ENCODE assay signal across 22 cellular contexts in the genomic region with DNA sequence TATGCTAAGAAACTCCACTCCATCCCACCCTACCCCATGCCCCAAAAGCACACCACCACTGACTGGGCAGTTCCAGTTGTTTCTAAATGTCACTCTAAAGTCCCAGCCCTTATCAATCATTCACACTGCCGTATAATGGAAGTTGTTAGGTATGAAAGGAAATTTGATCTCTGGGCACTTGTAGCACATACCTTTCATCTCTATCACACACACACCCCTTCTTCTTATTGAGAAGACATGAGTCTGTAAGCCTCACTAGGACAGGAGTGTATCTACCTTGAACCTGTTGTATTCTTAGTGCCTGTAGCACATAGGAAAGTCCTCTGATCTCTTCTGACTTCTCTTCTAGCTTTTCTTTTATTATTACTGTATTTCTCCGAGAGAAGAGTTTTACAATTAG. TPM values are rescaled to one million over a fixed set of nuclear protein-coding genes. Genes with fewer than 3 reads are reported as not detected.
DNase-seq lines count a peak whose midpoint lies in the region; ATAC-seq, FAIRE-seq and TF ChIP-seq lines count a peak whose summit lies in the region.
"Had no signal": no experiment of that assay in that cellular context is flagged by ENCODE, and none has a peak within 500 bp of the region (broad histone marks: within the 10 kb centered on the region; RNA-seq: fewer than 3 reads in every experiment).

No MANE protein-coding gene starts in this region.

- FAIRE-seq in bronchial epithelial cell (lab: Jason Lieb, UNC): no peak
- FAIRE-seq: GM12891, GM18507, H1 had no signal

- peaks cover 29% of the 10 kb centered on the region for H3K4me1 Mint-ChIP-seq in nephron progenitor cell
- peaks cover 7% of the 10 kb centered on the region for H3K4me1 Mint-ChIP-seq in stimulated activated naive CD8-positive, alpha-beta T cell treated with anti-CD3 and anti-CD28 coated beads, Interleukin-15, amount 100 ng/mL, for 72 hours
- H3K4me1 Mint-ChIP-seq: CD4-positive, alpha-beta memory T cell had no signal

- TF ChIP-seq RAD21 in HCT116 (IDR thresholded peaks at IDR 0.05; ENCODE audit: low read depth): no peak

- peak overlapping the region; percentile 58 for H3K27ac Mint-ChIP-seq in nephron progenitor cell
- H3K27ac Mint-ChIP-seq in stimulated activated naive CD8-positive, alpha-beta T cell treated with anti-CD3 and anti-CD28 coated beads, Interleukin-15, amount 100 ng/mL, for 72 hours: peak overlapping the region in 1 of 2 donors; percentile 26
- H3K27ac Mint-ChIP-seq: CD4-positive, alpha-beta memory T cell; HFFc6 had no signal

- no peaks in the 10 kb centered on the region for H3K9me3 ChIP-seq in HCT116 (ENCODE audit: control insufficient read depth in 1 of 2, insufficient read depth in 1 of 2, low read depth in 1 of 2, low read length in 2 of 2)
- H3K9me3 ChIP-seq in HEK293 (ENCODE audit: control insufficient read depth, insufficient read depth, low read depth, low read length): no peaks in the 10 kb centered on the region
- no peaks in the 10 kb centered on the region for H3K9me3 ChIP-seq in MG63

- no peak overlapping the region for H2AFZ ChIP-seq in HCT116 (ENCODE audit: low read depth, low read length, poor library complexity, severe bottlenecking)
- H2AFZ ChIP-seq: GM23248 had no signal

- no peak for TF ChIP-seq POLR2A in HCT116 (IDR thresholded peaks at IDR 0.05; ENCODE audit: borderline replicate concordance, extremely low read depth, insufficient read depth, insufficient read length)

- H3K27me3 ChIP-seq in HCT116 (ENCODE audit: insufficient read depth, low read length) (no peaks in the 10 kb centered on the region), bronchial epithelial cell (ENCODE audit: control insufficient read depth, insufficient read depth, low read length) (no peaks in the 10 kb centered on the region), MG63 (no peaks in the 10 kb centered on the region)

- no TSS peak for BruUV-seq in HCT116 (replicated peaks; lab: Mats Ljungman, UMichigan)

- H3K79me2 ChIP-seq in HCT116 (ENCODE audit: insufficient read depth, low read length): no peaks in the 10 kb centered on the region

- H3K4me3 ChIP-seq in HCT116 (replicated peaks in 1 of 2; ENCODE audit: low read depth in 1 of 2, low read length in 2 of 2) (no peak overlapping the region), HEK293 (ENCODE audit: low read depth, low read length) (no peak overlapping the region), bronchial epithelial cell (ENCODE audit: low read depth, low read length) (no peak overlapping the region), MG63 (no peak overlapping the region)
- H3K4me3 ChIP-seq: GM23248 had no signal

- H3K36me3 ChIP-seq in HCT116 (ENCODE audit: control insufficient read depth in 1 of 2, insufficient read depth in 2 of 2, low read length in 2 of 2) (no peaks in the 10 kb centered on the region), HEK293 (ENCODE audit: control insufficient read depth in 2 of 2, insufficient read depth in 1 of 2, low read length in 2 of 2) (peaks cover 4 to 65% of the 10 kb centered on the region in 2 experiments), bronchial epithelial cell (ENCODE audit: control insufficient read depth, insufficient read depth, low read length) (peaks cover 3% of the 10 kb centered on the region), MG63 (no peaks in the 10 kb centered on the region)

- TF ChIP-seq CTCF in HCT116 (IDR thresholded peaks at IDR 0.05 in 2 of 3, conservative IDR thresholded peaks at IDR 0.05 in 1 of 3; ENCODE audit: borderline replicate concordance in 1 of 3, insufficient read depth in 1 of 3, low read depth in 2 of 3, low read length in 2 of 3) (no peak), HEK293 (tag by site-specific recombination; IDR thresholded peaks at IDR 0.05) (no peak), bronchial epithelial cell (IDR thresholded peaks at IDR 0.05; ENCODE audit: insufficient read depth, low read length, severe bottlenecking) (no peak), nephron progenitor cell (IDR thresholded peaks at IDR 0.05) (no peak)

- no peaks in the 10 kb centered on the region for H3K27me3 Mint-ChIP-seq in nephron progenitor cell (ENCODE audit: low read depth, poor library complexity)
- no peaks in the 10 kb centered on the region for H3K27me3 Mint-ChIP-seq in stimulated activated naive CD8-positive, alpha-beta T cell treated with anti-CD3 and anti-CD28 coated beads, Interleukin-15, amount 100 ng/mL, for 72 hours
- H3K27me3 Mint-ChIP-seq: CD4-positive, alpha-beta memory T cell had no signal

- POLR2A ChIA-PET in HCT116 (lab: Charles Lee) (no interaction called here), HEK293 (lab: Yijun Ruan, JAX) (no interaction called here)

- H3K9ac ChIP-seq in HCT116 (ENCODE audit: low read length): no peak overlapping the region
- H3K9ac ChIP-seq: GM23248 had no signal

- no peak overlapping the region for H3K27ac ChIP-seq in HCT116 (ENCODE audit: low read depth, low read length)
- H3K27ac ChIP-seq in HEK293 (ENCODE audit: extremely low read depth, low read depth, low read length): no peak overlapping the region
- H3K27ac ChIP-seq: GM23248 had no signal

- no peak overlapping the region for H3K4me3 Mint-ChIP-seq in nephron progenitor cell
- no peak overlapping the region for H3K4me3 Mint-ChIP-seq in stimulated activated naive CD8-positive, alpha-beta T cell treated with anti-CD3 and anti-CD28 coated beads, Interleukin-15, amount 100 ng/mL, for 72 hours
- H3K4me3 Mint-ChIP-seq: HFFc6 had no signal

- H3K4me2 ChIP-seq in HCT116 (ENCODE audit: low read length): no peak overlapping the region

- DNase-seq in HCT116 (ENCODE audit: low read depth, low spot score): no peak
- DNase-seq in bronchial epithelial cell (ENCODE audit: low read depth): peak; percentile 30
- no peak for DNase-seq in nephron progenitor cell
- DNase-seq in MG63: no peak
- DNase-seq in stimulated activated naive CD8-positive, alpha-beta T cell treated with anti-CD3 and anti-CD28 coated beads, Interleukin-15, amount 100 ng/mL, for 72 hours: no peak
- no peak for DNase-seq in left colon
- DNase-seq: C1 segment of cervical spinal cord; Calu3; CD4-positive, alpha-beta memory T cell; COR-L47; DMS53; DMS79 treated with DMSO at 0.1 percent for 48 hours; GF-D8; GM23248; H7; HCEC 1CT; HFFc6 had no signal

- peaks cover 0 to 6% of the 10 kb centered on the region in 2 experiments; a peak in 1 of 4 replicates for H3K4me1 ChIP-seq in HCT116 (ENCODE audit: control insufficient read depth in 1 of 2, insufficient read depth in 2 of 2, low read length in 2 of 2)
- no peaks in the 10 kb centered on the region for H3K4me1 ChIP-seq in HEK293 (ENCODE audit: control insufficient read depth, insufficient read depth, low read length)

- H3K9me2 ChIP-seq in HCT116 (ENCODE audit: insufficient read depth): no peaks in the 10 kb centered on the region

- no peaks in the 10 kb centered on the region for H4K20me1 ChIP-seq in HCT116 (ENCODE audit: insufficient read depth)

- 0 out of 2 replicates have a peak, but pooled peaks have one; percentile 40 for ATAC-seq in HCT116
- ATAC-seq in stimulated activated naive CD8-positive, alpha-beta T cell treated with anti-CD3 and anti-CD28 coated beads, Interleukin-15, amount 100 ng/mL, for 72 hours: no peak
- no peak for ATAC-seq in left colon

- RAD21 ChIA-PET in HCT116 (lab: Charles Lee; ENCODE audit: low non-redundant PET in 1 of 2, low total read pairs in 2 of 2, uncharacterized antibody in 2 of 2, unreplicated experiment in 2 of 2): no interaction called here

- CTCF ChIA-PET in HCT116 (lab: Charles Lee): no interaction called here
- CTCF ChIA-PET in HEK293 (lab: Yijun Ruan, JAX): interaction anchor here (0.6 kb wide), 1 partner anchor 838 kb away, joined by 3 read pairs; no protein-coding TSS in a partner anchor

- peaks cover 4% of the 10 kb centered on the region for H3K9me3 Mint-ChIP-seq in nephron progenitor cell
- no peaks in the 10 kb centered on the region for H3K9me3 Mint-ChIP-seq in stimulated activated naive CD8-positive, alpha-beta T cell treated with anti-CD3 and anti-CD28 coated beads, Interleukin-15, amount 100 ng/mL, for 72 hours
- H3K9me3 Mint-ChIP-seq: CD4-positive, alpha-beta memory T cell; HFFc6 had no signal

- peaks cover 33% of the 10 kb centered on the region for H3K36me3 Mint-ChIP-seq in nephron progenitor cell (ENCODE audit: low read depth)

- intact Hi-C loops in HCT116 (cut with micrococcal nuclease) (no loop called here), left colon (cut with DNase I, micrococcal nuclease) (no loop called here)

TF ChIP-seq in HCT116, 20 proteins besides CTCF, POLR2A, EP300 and RAD21 (continues in another document):
- no peak for TF ChIP-seq FOSL1 (IDR thresholded peaks at IDR 0.05; ENCODE audit: low read depth)
- TF ChIP-seq POLR2AphosphoS5 (IDR thresholded peaks at IDR 0.05; ENCODE audit: low read depth, low read length): no peak
- TF ChIP-seq EZH2phosphoT487 (IDR thresholded peaks at IDR 0.05; ENCODE audit: borderline replicate concordance): no peak
- no peak for TF ChIP-seq TCF7L2 (IDR thresholded peaks at IDR 0.05; ENCODE audit: borderline replicate concordance, extremely low read depth, insufficient read depth, insufficient read length)
- TF ChIP-seq CEBPB (IDR thresholded peaks at IDR 0.05; ENCODE audit: low read depth): no peak
- TF ChIP-seq SIN3A (IDR thresholded peaks at IDR 0.05; ENCODE audit: low read depth): no peak
- TF ChIP-seq JUND (IDR thresholded peaks at IDR 0.05): no peak
- no peak for TF ChIP-seq ZNF274 (IDR thresholded peaks at IDR 0.05; ENCODE audit: low read depth, low read length)

TF ChIP-seq in HEK293, 187 proteins besides CTCF, POLR2A, EP300 and RAD21:
- TF ChIP-seq ZNF394 (tag by site-specific recombination; IDR thresholded peaks at IDR 0.05; ENCODE audit: borderline replicate concordance) (no peak), ZNF548 (tag by site-specific recombination; IDR thresholded peaks at IDR 0.05) (no peak), ZNF558 (tag by site-specific recombination; IDR thresholded peaks at IDR 0.05) (peak; percentile 96)
TF ChIP-seq in HEK293: peak in this region for 1.

RNA-seq across cellular contexts. Expression of a gene that starts 22.3 kb away (rescaled TPM):
- total RNA-seq in HCT116 (2021; ENCODE audit: unreplicated experiment) (220 TPM), bronchial epithelial cell (78.1 and 96.9 TPM in 2 replicates), left colon (10 to 100 TPM; 92.4 to 95.8 TPM)
- 101 and 124 TPM in 2 replicates for polyA plus RNA-seq in HCT116 (2012)
- total RNA-seq in MG63 (2014; rRNA removed; shearing (Covaris generic); ENCODE audit: low replicate concordance): 241 and 253 TPM in 2 replicates

RNA-seq across cellular contexts. Expression of a gene that starts 27.3 kb away (rescaled TPM):
- total RNA-seq in HCT116 (2021; ENCODE audit: unreplicated experiment): 0.39 TPM
- polyA plus RNA-seq in HCT116 (2012): 0.06 and 0.12 TPM in 2 replicates
- total RNA-seq in bronchial epithelial cell: 2.4 and 18.8 TPM in 2 replicates
- 2.3 and 6.8 TPM in 2 replicates for total RNA-seq in MG63 (2014; rRNA removed; shearing (Covaris generic); ENCODE audit: low replicate concordance)
- 10 to 100 TPM in 1 of 2 donors, 1 to 10 TPM in 1; 9.4 to 15.4 TPM for total RNA-seq in left colon
- total RNA-seq: G401 had no signal
